Comparison of ENCODE assay signal across 1 cellular context in genomic region chr11:44750440-44751005, GRCh38.
TF ChIP-seq lines count a peak whose summit lies in the region.

No MANE protein-coding gene starts in this region.

TF ChIP-seq in WTC11, 78 proteins besides CTCF, POLR2A, EP300 and RAD21 (continued from another document):
- TF ChIP-seq ARID4B (CRISPR knock-in tag; IDR thresholded peaks at IDR 0.05; ENCODE audit: borderline replicate concordance) (no peak), ATF3 (CRISPR knock-in tag; conservative IDR thresholded peaks at IDR 0.05) (no peak), NR3C1 (CRISPR knock-in tag; conservative IDR thresholded peaks at IDR 0.05; ENCODE audit: low read depth) (no peak), USF2 (CRISPR knock-in tag; IDR thresholded peaks at IDR 0.05) (no peak), STAT6 (CRISPR knock-in tag; conservative IDR thresholded peaks at IDR 0.05; ENCODE audit: low read depth) (no peak), ATF6 (CRISPR knock-in tag; IDR thresholded peaks at IDR 0.05) (no peak), SP1 (CRISPR knock-in tag; conservative IDR thresholded peaks at IDR 0.05) (no peak)
